In genomic region chr7:100080895-100081534, GRCh38 we compare ENCODE assay signal across 8 cellular contexts. TPM values are rescaled to one million over a fixed set of nuclear protein-coding genes. Genes with fewer than 3 reads are reported as not detected.
DNase-seq lines count a peak whose midpoint lies in the region; ATAC-seq, FAIRE-seq and TF ChIP-seq lines count a peak whose summit lies in the region.

No MANE protein-coding gene starts in this region.

- POLR2A ChIA-PET in GM12878 (lab: Charles Lee) = interaction anchor here (1.0 kb wide), 2 partner anchors 11 to 20 kb away, joined by 3 read pairs; partner anchors contain the start of genes AP4M1 and MCM7

- H3K4me2 ChIP-seq in GM12878 (ENCODE audit: control insufficient read depth, insufficient read depth) = peak overlapping the region; percentile 84

- CTCF ChIA-PET in GM12878 (lab: Yijun Ruan, JAX) = interaction anchor here (1.2 to 1.4 kb wide), 3 partner anchors 31 to 58 kb away, joined by 3 read pairs; no protein-coding TSS in a partner anchor

- no peak for TF ChIP-seq CTCF in GM12878 (IDR thresholded peaks at IDR 0.05 in 2 of 3, conservative IDR thresholded peaks at IDR 0.05 in 1 of 3; ENCODE audit: control insufficient read depth in 2 of 3, extremely low read depth in 1 of 3, insufficient read depth in 1 of 3, low read depth in 3 of 3, low read length in 3 of 3)
- no peak for TF ChIP-seq CTCF in lower lobe of right lung (IDR thresholded peaks at IDR 0.05)
- TF ChIP-seq CTCF in uterus (IDR thresholded peaks at IDR 0.05) = no peak

- intact Hi-C loops in GM12878 (cut with micrococcal nuclease; ENCODE audit: unreplicated experiment) = loop anchor here (1.0 to 10.0 kb wide), 3 partner anchors 64 to 166 kb away; partner anchors contain the start of genes TRIM4 and ZKSCAN1
- intact Hi-C loops in lower lobe of right lung (cut with DNase I) = no loop called here
- intact Hi-C loops in uterus (cut with DNase I; ENCODE audit: low total_unique reads) = loop anchor here (2.0 kb wide), 1 partner anchor 46 kb away; the partner anchor contains the start of gene MBLAC1

- TF ChIP-seq POLR2A in GM12878 (IDR thresholded peaks at IDR 0.05; ENCODE audit: low read depth, low read length) = no peak
- TF ChIP-seq POLR2A in uterus (IDR thresholded peaks at IDR 0.05) = no peak

- RAD21 ChIA-PET in GM12878 (lab: Charles Lee; ENCODE audit: unreplicated experiment) = interaction anchor here (1.4 kb wide), 1 partner anchor 83 kb away, joined by 3 read pairs; no protein-coding TSS in a partner anchor

- peak overlapping the region; percentile 89 for H3K27ac ChIP-seq in GM12878 (ENCODE audit: control insufficient read depth, insufficient read depth)
- peak overlapping the region; percentile 93 for H3K27ac ChIP-seq in lower lobe of right lung
- peak overlapping the region; percentile 73 to 84 for H3K27ac ChIP-seq in uterus

- no peaks in the 10 kb centered on the region; the same call in 2 of the 3 replicates for H3K9me3 ChIP-seq in GM12878 (replicated peaks; ENCODE audit: control insufficient read depth, insufficient read depth, low read length)
- H3K9me3 ChIP-seq in lower lobe of right lung = no peaks in the 10 kb centered on the region
- H3K9me3 ChIP-seq in uterus = no peaks in the 10 kb centered on the region

- TF ChIP-seq RAD21 in GM12878 (IDR thresholded peaks at IDR 0.05; ENCODE audit: insufficient read depth, low read depth, low read length) = no peak

- peak overlapping the region; percentile 85 for H2AFZ ChIP-seq in GM12878 (ENCODE audit: control insufficient read depth, low read depth, low read length)

- TSS peak; percentile 72 for BruUV-seq in GM12878 (replicated peaks; lab: Mats Ljungman, UMichigan)

- SMC1A ChIA-PET in GM12878 (lab: Charles Lee; ENCODE audit: uncharacterized antibody, unreplicated experiment) = interaction anchor here (1.0 to 1.6 kb wide), 3 partner anchors 29 to 83 kb away, joined by 3 to 5 read pairs (median 3); no protein-coding TSS in a partner anchor

- H3K36me3 ChIP-seq in GM12878 (ENCODE audit: control insufficient read depth in 2 of 2, insufficient read depth in 2 of 2, low read length in 1 of 2) = peaks cover 0 to 9% of the 10 kb centered on the region in 2 experiments
- peaks cover 36% of the 10 kb centered on the region for H3K36me3 ChIP-seq in lower lobe of right lung
- no peaks in the 10 kb centered on the region for H3K36me3 ChIP-seq in uterus

- FAIRE-seq in GM12878 (lab: Jason Lieb, UNC) = no peak

- H3K4me1 ChIP-seq in GM12878 (ENCODE audit: control insufficient read depth, insufficient read depth, low read length) (peaks cover 4% of the 10 kb centered on the region), lower lobe of right lung (peaks cover 35% of the 10 kb centered on the region), uterus (no peaks in the 10 kb centered on the region)

- no peaks in the 10 kb centered on the region for H4K20me1 ChIP-seq in GM12878 (ENCODE audit: control insufficient read depth, insufficient read depth)

- H3K4me3 ChIP-seq in GM12878 (peak overlapping the region; percentile 88), lower lobe of right lung (peak overlapping the region; percentile 96), uterus (peak overlapping the region; percentile 75 to 97)

- H3K27me3 ChIP-seq in GM12878 (replicated peaks in 1 of 2; ENCODE audit: control insufficient read depth in 2 of 2, insufficient read depth in 2 of 2, low read length in 1 of 2) = no peaks in the 10 kb centered on the region
- no peaks in the 10 kb centered on the region for H3K27me3 ChIP-seq in lower lobe of right lung (ENCODE audit: low read depth)
- H3K27me3 ChIP-seq in uterus = no peaks in the 10 kb centered on the region

- ATAC-seq in GM12878 (no peak; the same call in 2 of the 3 replicates), lower lobe of right lung (peak; percentile 32 to 35)

- DNase-seq in NCI-H2081 (lab: John Stamatoyannopoulos, UW) = peak; percentile 48 to 72
- DNase-seq in NCI-H2081 treated with DMSO at 0.1 percent for 48 hours (lab: John Stamatoyannopoulos, UW) = no peak
- peak; percentile 27 for DNase-seq in LHCN-M2 (ENCODE audit: low read depth)
- no peak for DNase-seq in GM12878 (ENCODE audit: low read depth, low spot score)
- no peak for DNase-seq in lower lobe of right lung
- no peak for DNase-seq in uterus
- no peak for DNase-seq in iPS-NIHi11 (ENCODE audit: low spot score)
- no peak for DNase-seq in glomerular visceral epithelial cell (ENCODE audit: extremely low spot score)

- peaks cover 41% of the 10 kb centered on the region for H3K79me2 ChIP-seq in GM12878 (ENCODE audit: control insufficient read depth, insufficient read depth, low read length)

- 6% methylated on average over 34 of the region's 34 CpGs for WGBS in GM12878 (ENCODE audit: insufficient coverage, insufficient replicate concordance, low lambda C conversion rate, missing lambda C conversion rate)

- TF ChIP-seq EP300 in GM12878 (IDR thresholded peaks at IDR 0.05; ENCODE audit: borderline replicate concordance in 1 of 2, control insufficient read depth in 1 of 2, low read depth in 2 of 2, low read length in 2 of 2) = no peak

- H3K9ac ChIP-seq in GM12878 (ENCODE audit: control insufficient read depth, insufficient read depth, low read length) = peak overlapping the region; percentile 94

- in situ Hi-C loops in GM12878 (cut with MboI) = no loop called here

RNA-seq across cellular contexts. Expression of gene ZNF3, which starts 0.5 kb away (rescaled TPM):
- 31.0 and 32.9 TPM in 2 replicates for total RNA-seq in LHCN-M2 (2014; rRNA removed)
- 15.7 TPM for polyA plus RNA-seq in LHCN-M2 (2012)
- 65.5 and 73.9 TPM in 2 replicates for total RNA-seq in GM12878 (2013; cell fraction: nucleolus; rRNA removed)
- 26.2 and 34.9 TPM in 2 replicates for total RNA-seq in GM12878 (2014; rRNA removed)
- total RNA-seq in GM12878 (2014; rRNA removed; fragmentation: Illumina TruSeq; extraction: Trizol) = 34.9 and 36.0 TPM in 2 replicates
- total RNA-seq in GM12878 (2021) = 28.5 and 30.7 TPM in 2 replicates
- polyA plus RNA-seq in GM12878 (2011; ENCODE audit: low read depth) = 21.0 TPM
- 31.1 and 32.1 TPM in 2 replicates for polyA plus RNA-seq in GM12878 (2011; rRNA removed)
- 22.5 and 23.4 TPM in 2 replicates for polyA plus RNA-seq in GM12878 (2011; cell fraction: cytosol; rRNA removed)
- polyA plus RNA-seq in GM12878 (2011; cell fraction: nucleus; rRNA removed) = 48.4 and 55.7 TPM in 2 replicates
- polyA plus RNA-seq in GM12878 (2012) = 18.6 and 26.6 TPM in 2 replicates
- polyA plus RNA-seq in GM12878 (2014; fragmentation: Illumina TruSeq; extraction: Trizol) = 37.4 and 48.6 TPM in 2 replicates
- polyA plus RNA-seq in GM12878 (2014; fragmentation: Nextera tagmentation; extraction: Ambion mirVana) = 10 to 100 TPM; 17.2 to 19.0 TPM
- 22.6 and 27.3 TPM in 2 replicates for polyA plus RNA-seq in GM12878 (2014; rRNA removed)
- 10 to 100 TPM; 29.0 to 29.7 TPM for polyA plus RNA-seq in GM12878 (2016; fragmentation: Nextera tagmentation; extraction: Ambion mirVana)
- 39.6 and 39.9 TPM in 2 replicates for polyA minus RNA-seq in GM12878 (2011; rRNA and poly(A)+ RNA removed)
- polyA minus RNA-seq in GM12878 (2011; cell fraction: cytosol; rRNA and poly(A)+ RNA removed) = 9.4 and 12.2 TPM in 2 replicates
- polyA minus RNA-seq in GM12878 (2011; cell fraction: nucleus; rRNA and poly(A)+ RNA removed) = 23.2 and 42.2 TPM in 2 replicates
- total RNA-seq in lower lobe of right lung = 23.0 TPM
- 10 to 100 TPM; 10.9 to 69.4 (median 50.3) TPM for total RNA-seq in uterus

RNA-seq across cellular contexts. Expression of gene COPS6, which starts 7.8 kb away (rescaled TPM):
- total RNA-seq in LHCN-M2 (2014; rRNA removed) (96.6 and 100 TPM in 2 replicates), GM12878 (2014; rRNA removed) (40.2 and 43.4 TPM in 2 replicates), GM12878 (2014; rRNA removed; fragmentation: Illumina TruSeq; extraction: Trizol) (28.5 and 28.6 TPM in 2 replicates), GM12878 (2021) (75.2 and 79.6 TPM in 2 replicates), lower lobe of right lung (70.6 TPM), uterus (100 to 1,000 TPM in 1 of 4 donors, 10 to 100 TPM in 3; 31.8 to 110 (median 53.1) TPM)
- 304 TPM for polyA plus RNA-seq in LHCN-M2 (2012)
- total RNA-seq in GM12878 (2013; cell fraction: nucleolus; rRNA removed) = 26.7 and 29.6 TPM in 2 replicates
- 42.7 TPM for polyA plus RNA-seq in GM12878 (2011; ENCODE audit: low read depth)
- polyA plus RNA-seq in GM12878 (2011; rRNA removed) (58.5 and 81.8 TPM in 2 replicates), GM12878 (2014; fragmentation: Illumina TruSeq; extraction: Trizol) (81.1 and 84.8 TPM in 2 replicates), GM12878 (2014; fragmentation: Nextera tagmentation; extraction: Ambion mirVana) (100 to 1,000 TPM in 1 of 2 experiments, 10 to 100 TPM in 1; 64.1 to 108 TPM), GM12878 (2014; rRNA removed) (97.3 and 99.4 TPM in 2 replicates), GM12878 (2016; fragmentation: Nextera tagmentation; extraction: Ambion mirVana) (100 to 1,000 TPM; 152 to 182 TPM)
- polyA plus RNA-seq in GM12878 (2011; cell fraction: cytosol; rRNA removed) = 84.5 and 92.5 TPM in 2 replicates
- 49.2 and 63.0 TPM in 2 replicates for polyA plus RNA-seq in GM12878 (2011; cell fraction: nucleus; rRNA removed)
- polyA plus RNA-seq in GM12878 (2012) = 68.5 and 77.8 TPM in 2 replicates
- polyA minus RNA-seq in GM12878 (2011; rRNA and poly(A)+ RNA removed) = 73.9 and 92.2 TPM in 2 replicates
- 27.1 and 30.9 TPM in 2 replicates for polyA minus RNA-seq in GM12878 (2011; cell fraction: cytosol; rRNA and poly(A)+ RNA removed)
- polyA minus RNA-seq in GM12878 (2011; cell fraction: nucleus; rRNA and poly(A)+ RNA removed) = 19.5 and 29.9 TPM in 2 replicates

RNA-seq across cellular contexts. Expression of gene MCM7, which starts 20.2 kb away (rescaled TPM):
- total RNA-seq in LHCN-M2 (2014; rRNA removed) (283 and 290 TPM in 2 replicates), GM12878 (2014; rRNA removed) (305 and 354 TPM in 2 replicates), GM12878 (2014; rRNA removed; fragmentation: Illumina TruSeq; extraction: Trizol) (165 and 183 TPM in 2 replicates), GM12878 (2021) (292 and 310 TPM in 2 replicates), lower lobe of right lung (48.0 TPM), uterus (10 to 100 TPM; 18.7 to 74.8 (median 43.3) TPM)
- 149 TPM for polyA plus RNA-seq in LHCN-M2 (2012)
- total RNA-seq in GM12878 (2013; cell fraction: nucleolus; rRNA removed) = 110 and 116 TPM in 2 replicates
- 92.6 TPM for polyA plus RNA-seq in GM12878 (2011; ENCODE audit: low read depth)
- polyA plus RNA-seq in GM12878 (2011; rRNA removed) (124 and 210 TPM in 2 replicates), GM12878 (2014; fragmentation: Illumina TruSeq; extraction: Trizol) (136 and 196 TPM in 2 replicates), GM12878 (2014; fragmentation: Nextera tagmentation; extraction: Ambion mirVana) (100 to 1,000 TPM; 227 to 234 TPM), GM12878 (2014; rRNA removed) (253 and 264 TPM in 2 replicates), GM12878 (2016; fragmentation: Nextera tagmentation; extraction: Ambion mirVana) (100 to 1,000 TPM; 349 to 383 TPM)
- polyA plus RNA-seq in GM12878 (2011; cell fraction: cytosol; rRNA removed) = 206 and 336 TPM in 2 replicates
- polyA plus RNA-seq in GM12878 (2011; cell fraction: nucleus; rRNA removed) = 483 and 562 TPM in 2 replicates
- 130 and 155 TPM in 2 replicates for polyA plus RNA-seq in GM12878 (2012)
- 223 and 271 TPM in 2 replicates for polyA minus RNA-seq in GM12878 (2011; rRNA and poly(A)+ RNA removed)
- polyA minus RNA-seq in GM12878 (2011; cell fraction: cytosol; rRNA and poly(A)+ RNA removed) = 150 and 189 TPM in 2 replicates
- 166 and 289 TPM in 2 replicates for polyA minus RNA-seq in GM12878 (2011; cell fraction: nucleus; rRNA and poly(A)+ RNA removed)

RNA-seq across cellular contexts. Expression of gene AP4M1, which starts 20.4 kb away (rescaled TPM):
- 53.1 and 59.9 TPM in 2 replicates for total RNA-seq in LHCN-M2 (2014; rRNA removed)
- 37.7 TPM for polyA plus RNA-seq in LHCN-M2 (2012)
- total RNA-seq in GM12878 (2013; cell fraction: nucleolus; rRNA removed) = 10.7 and 13.4 TPM in 2 replicates
- 14.3 and 15.7 TPM in 2 replicates for total RNA-seq in GM12878 (2014; rRNA removed)
- total RNA-seq in GM12878 (2014; rRNA removed; fragmentation: Illumina TruSeq; extraction: Trizol) = 7.1 and 7.6 TPM in 2 replicates
- total RNA-seq in GM12878 (2021) = 12.9 and 13.6 TPM in 2 replicates
- 3.6 TPM for polyA plus RNA-seq in GM12878 (2011; ENCODE audit: low read depth)
- polyA plus RNA-seq in GM12878 (2011; rRNA removed) = 10.7 and 13.9 TPM in 2 replicates
- 9.6 and 13.1 TPM in 2 replicates for polyA plus RNA-seq in GM12878 (2011; cell fraction: cytosol; rRNA removed)
- polyA plus RNA-seq in GM12878 (2011; cell fraction: nucleus; rRNA removed) = 24.5 and 26.5 TPM in 2 replicates
- 7.6 and 10.3 TPM in 2 replicates for polyA plus RNA-seq in GM12878 (2012)
- 7.7 and 12.5 TPM in 2 replicates for polyA plus RNA-seq in GM12878 (2014; fragmentation: Illumina TruSeq; extraction: Trizol)
- 1 to 10 TPM in 1 of 2 experiments, under 1 TPM in 1; 0.77 to 2.1 TPM for polyA plus RNA-seq in GM12878 (2014; fragmentation: Nextera tagmentation; extraction: Ambion mirVana)
- 11.6 and 12.9 TPM in 2 replicates for polyA plus RNA-seq in GM12878 (2014; rRNA removed)
- polyA plus RNA-seq in GM12878 (2016; fragmentation: Nextera tagmentation; extraction: Ambion mirVana) = 10 to 100 TPM; 15.9 to 16.1 TPM
- polyA minus RNA-seq in GM12878 (2011; rRNA and poly(A)+ RNA removed) = 9.7 and 18.2 TPM in 2 replicates
- polyA minus RNA-seq in GM12878 (2011; cell fraction: cytosol; rRNA and poly(A)+ RNA removed) = 3.6 and 6.0 TPM in 2 replicates
- polyA minus RNA-seq in GM12878 (2011; cell fraction: nucleus; rRNA and poly(A)+ RNA removed) = 7.5 and 10.2 TPM in 2 replicates
- total RNA-seq in lower lobe of right lung = 16.5 TPM
- total RNA-seq in uterus = 10 to 100 TPM in 3 of 4 donors, 1 to 10 TPM in 1; 5.0 to 52.0 (median 33.6) TPM

RNA-seq across cellular contexts. Expression of gene ZSCAN21, which starts 31.4 kb away (rescaled TPM):
- 11.8 and 12.6 TPM in 2 replicates for total RNA-seq in LHCN-M2 (2014; rRNA removed)
- 7.9 TPM for polyA plus RNA-seq in LHCN-M2 (2012)
- 9.1 and 10.3 TPM in 2 replicates for total RNA-seq in GM12878 (2013; cell fraction: nucleolus; rRNA removed)
- total RNA-seq in GM12878 (2014; rRNA removed) = 5.8 and 5.9 TPM in 2 replicates
- total RNA-seq in GM12878 (2014; rRNA removed; fragmentation: Illumina TruSeq; extraction: Trizol) = 7.3 and 7.8 TPM in 2 replicates
- 5.8 and 8.0 TPM in 2 replicates for total RNA-seq in GM12878 (2021)
- polyA plus RNA-seq in GM12878 (2011; ENCODE audit: low read depth) = 4.2 TPM
- 8.7 and 9.4 TPM in 2 replicates for polyA plus RNA-seq in GM12878 (2011; rRNA removed)
- polyA plus RNA-seq in GM12878 (2011; cell fraction: cytosol; rRNA removed) = 7.3 and 7.6 TPM in 2 replicates
- 5.1 and 6.7 TPM in 2 replicates for polyA plus RNA-seq in GM12878 (2011; cell fraction: nucleus; rRNA removed)
- 5.9 and 6.9 TPM in 2 replicates for polyA plus RNA-seq in GM12878 (2012)
- 6.7 and 6.9 TPM in 2 replicates for polyA plus RNA-seq in GM12878 (2014; fragmentation: Illumina TruSeq; extraction: Trizol)
- polyA plus RNA-seq in GM12878 (2014; fragmentation: Nextera tagmentation; extraction: Ambion mirVana) = 1 to 10 TPM; 1.9 to 3.1 TPM
- polyA plus RNA-seq in GM12878 (2014; rRNA removed) = 5.2 and 5.8 TPM in 2 replicates
- polyA plus RNA-seq in GM12878 (2016; fragmentation: Nextera tagmentation; extraction: Ambion mirVana) = 1 to 10 TPM; 7.4 to 9.6 TPM
- polyA minus RNA-seq in GM12878 (2011; rRNA and poly(A)+ RNA removed) = 7.4 and 8.7 TPM in 2 replicates
- polyA minus RNA-seq in GM12878 (2011; cell fraction: cytosol; rRNA and poly(A)+ RNA removed) = 2.7 and 2.9 TPM in 2 replicates
- polyA minus RNA-seq in GM12878 (2011; cell fraction: nucleus; rRNA and poly(A)+ RNA removed) = 1.6 and 4.1 TPM in 2 replicates
- total RNA-seq in lower lobe of right lung = 8.4 TPM
- 10 to 100 TPM in 3 of 4 donors, 1 to 10 TPM in 1; 5.0 to 28.9 (median 17.0) TPM for total RNA-seq in uterus

Comparison
In these comparisons a context has a peak if more than half of its experiments do, and no peak if none do; other contexts are left out.
1. DNase-seq: peak in NCI-H2081 (2 of 2) and LHCN-M2 (single experiment); none in NCI-H2081 treated with DMSO at 0.1 percent for 48 hours (single experiment), GM12878 (single experiment), lower lobe of right lung (single experiment), uterus (0 of 2), iPS-NIHi11 (single experiment) and glomerular visceral epithelial cell (single experiment).
2. Peak in every context shown above with its lines, with median percentiles within 50 percentile points of each other: H3K27ac ChIP-seq and H3K4me3 ChIP-seq.